In the genomic region with DNA sequence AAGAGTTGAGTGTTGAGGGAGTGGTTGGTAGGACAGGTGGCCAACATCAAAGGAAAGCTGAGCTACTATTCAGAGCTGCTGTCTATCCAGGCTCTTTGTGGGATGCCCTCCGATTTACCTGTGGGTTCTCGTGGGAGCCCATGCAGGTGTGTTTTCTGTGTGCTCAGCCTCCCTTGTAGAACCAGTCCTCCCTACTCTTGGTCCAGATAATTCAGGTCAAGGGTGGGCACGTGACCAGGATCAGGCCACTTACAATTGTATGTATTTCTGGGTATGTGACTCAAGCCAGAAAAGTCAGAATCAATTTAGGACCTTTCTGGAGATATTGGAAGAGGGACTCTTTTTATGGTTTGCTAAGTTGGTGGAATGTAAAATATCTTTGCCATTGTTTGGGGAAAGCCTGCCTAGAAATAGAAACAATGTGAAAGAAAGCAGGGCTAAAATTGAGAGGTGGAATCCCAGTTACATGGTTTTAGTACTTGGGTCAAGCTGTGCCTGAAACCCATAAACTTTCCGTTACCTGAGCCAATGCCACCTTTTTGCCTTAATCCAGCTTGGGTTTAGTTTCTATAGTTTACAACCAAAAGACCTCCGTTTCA, we compare ENCODE assay signal across 25 cellular contexts.
"Had no signal": no experiment of that assay in that cellular context is flagged by ENCODE, and none has a peak within 500 bp of the region (broad histone marks: within the 10 kb centered on the region; RNA-seq: fewer than 3 reads in every experiment).

No MANE protein-coding gene starts in this region.

- H3K9me3 ChIP-seq: gastrocnemius medialis, mucosa of descending colon had no signal

- H3K4me1 ChIP-seq: gastrocnemius medialis had no signal

- H3K4me2 ChIP-seq: smooth muscle cell had no signal

- H3K4me3 ChIP-seq: dorsolateral prefrontal cortex, gastrocnemius medialis, mucosa of descending colon, sigmoid colon, smooth muscle cell had no signal

- DNase-seq: activated CD4-positive, alpha-beta T cell treated with anti-CD3 and anti-CD28 coated beads, Interleukin-2, amount 10 ng/mL, durations not matched to agents 7 days and 5 days; activated CD4-positive, CD25-positive, alpha-beta regulatory T cell treated with anti-CD3 and anti-CD28 coated beads, Interleukin-2, amount 50 U/mL, for 72 hours; activated CD8-positive, alpha-beta memory T cell treated with anti-CD3 and anti-CD28 coated beads, Interleukin-2, amount 10 ng/mL, durations not matched to agents 7 days and 5 days; activated CD8-positive, alpha-beta T cell treated with anti-CD3 and anti-CD28 coated beads for 36 hours; activated effector memory CD4-positive, alpha-beta T cell treated with anti-CD3 and anti-CD28 coated beads, Interleukin-2, amount 50 U/mL, for 16 hours; activated naive CD4-positive, alpha-beta T cell treated with anti-CD3 and anti-CD28 coated beads, Interleukin-2, amount 50 U/mL, for 16 hours; activated T-cell treated with anti-CD3 and anti-CD28 coated beads for 4 hours; aorta; brain microvascular endothelial cell; caudate nucleus; dorsolateral prefrontal cortex; effector memory CD8-positive, alpha-beta T cell; gastrocnemius medialis; hypothalamus; mesenchymal stem cell; mucosa of descending colon; retina; sigmoid colon; stimulated activated CD4-positive, alpha-beta T cell treated with anti-CD3 and anti-CD28 coated beads, Interleukin-15, amount 100 ng/mL, for 24 hours; stimulated activated naive B cell treated with anti-CD40 and anti-IgM and Interleukin-4, amounts not matched to agents 10 μg/mL and 1 μg/mL and 100 μg/mL, for 72 hours; WERI-Rb-1 had no signal

- H3K27ac ChIP-seq: brain microvascular endothelial cell, dorsolateral prefrontal cortex, gastrocnemius medialis, sigmoid colon, WERI-Rb-1 had no signal

- H3K36me3 Mint-ChIP-seq: activated CD8-positive, alpha-beta memory T cell treated with anti-CD3 and anti-CD28 coated beads, Interleukin-2, amount 10 ng/mL, durations not matched to agents 7 days and 5 days had no signal

- H3K27me3 ChIP-seq: brain microvascular endothelial cell, dorsolateral prefrontal cortex, gastrocnemius medialis, sigmoid colon had no signal

- H3K4me1 Mint-ChIP-seq: stimulated activated naive B cell treated with anti-CD40 and anti-IgM and Interleukin-4, amounts not matched to agents 10 μg/mL and 1 μg/mL and 100 μg/mL, for 72 hours had no signal

- ATAC-seq: activated CD8-positive, alpha-beta memory T cell treated with anti-CD3 and anti-CD28 coated beads, Interleukin-2, amount 10 ng/mL, durations not matched to agents 7 days and 5 days; activated CD8-positive, alpha-beta T cell treated with anti-CD3 and anti-CD28 coated beads for 36 hours; effector memory CD8-positive, alpha-beta T cell; esophagus mucosa; gastrocnemius medialis; mucosa of descending colon; stimulated activated naive B cell treated with anti-CD40 and anti-IgM and Interleukin-4, amounts not matched to agents 10 μg/mL and 1 μg/mL and 100 μg/mL, for 72 hours had no signal

- H3K4me3 Mint-ChIP-seq: activated CD4-positive, alpha-beta T cell treated with anti-CD3 and anti-CD28 coated beads, Interleukin-2, amount 10 ng/mL, durations not matched to agents 7 days and 5 days; activated CD8-positive, alpha-beta memory T cell treated with anti-CD3 and anti-CD28 coated beads, Interleukin-2, amount 10 ng/mL, durations not matched to agents 7 days and 5 days; activated CD8-positive, alpha-beta T cell treated with anti-CD3 and anti-CD28 coated beads for 36 hours; effector memory CD8-positive, alpha-beta T cell; neural crest cell; stimulated activated naive B cell treated with anti-CD40 and anti-IgM and Interleukin-4, amounts not matched to agents 10 μg/mL and 1 μg/mL and 100 μg/mL, for 72 hours; T-helper 2 cell treated with Interferon-gamma antibody and Interleukin-4, amounts not matched to agents 5 μg/mL and 100 μg/mL, for 36 hours had no signal

- H3K36me3 ChIP-seq: brain microvascular endothelial cell, gastrocnemius medialis, sigmoid colon, WERI-Rb-1 had no signal

- H3K9me3 Mint-ChIP-seq: activated CD4-positive, alpha-beta T cell treated with anti-CD3 and anti-CD28 coated beads, Interleukin-2, amount 10 ng/mL, durations not matched to agents 7 days and 5 days; activated CD8-positive, alpha-beta T cell treated with anti-CD3 and anti-CD28 coated beads for 36 hours; effector memory CD8-positive, alpha-beta T cell had no signal

- H3K27ac Mint-ChIP-seq: activated CD4-positive, alpha-beta T cell treated with anti-CD3 and anti-CD28 coated beads, Interleukin-2, amount 10 ng/mL, durations not matched to agents 7 days and 5 days; activated CD8-positive, alpha-beta memory T cell treated with anti-CD3 and anti-CD28 coated beads, Interleukin-2, amount 10 ng/mL, durations not matched to agents 7 days and 5 days; activated CD8-positive, alpha-beta T cell treated with anti-CD3 and anti-CD28 coated beads for 36 hours; effector memory CD8-positive, alpha-beta T cell; stimulated activated naive B cell treated with anti-CD40 and anti-IgM and Interleukin-4, amounts not matched to agents 10 μg/mL and 1 μg/mL and 100 μg/mL, for 72 hours; T-helper 2 cell treated with Interferon-gamma antibody and Interleukin-4, amounts not matched to agents 5 μg/mL and 100 μg/mL, for 36 hours had no signal
